In the genomic region with DNA sequence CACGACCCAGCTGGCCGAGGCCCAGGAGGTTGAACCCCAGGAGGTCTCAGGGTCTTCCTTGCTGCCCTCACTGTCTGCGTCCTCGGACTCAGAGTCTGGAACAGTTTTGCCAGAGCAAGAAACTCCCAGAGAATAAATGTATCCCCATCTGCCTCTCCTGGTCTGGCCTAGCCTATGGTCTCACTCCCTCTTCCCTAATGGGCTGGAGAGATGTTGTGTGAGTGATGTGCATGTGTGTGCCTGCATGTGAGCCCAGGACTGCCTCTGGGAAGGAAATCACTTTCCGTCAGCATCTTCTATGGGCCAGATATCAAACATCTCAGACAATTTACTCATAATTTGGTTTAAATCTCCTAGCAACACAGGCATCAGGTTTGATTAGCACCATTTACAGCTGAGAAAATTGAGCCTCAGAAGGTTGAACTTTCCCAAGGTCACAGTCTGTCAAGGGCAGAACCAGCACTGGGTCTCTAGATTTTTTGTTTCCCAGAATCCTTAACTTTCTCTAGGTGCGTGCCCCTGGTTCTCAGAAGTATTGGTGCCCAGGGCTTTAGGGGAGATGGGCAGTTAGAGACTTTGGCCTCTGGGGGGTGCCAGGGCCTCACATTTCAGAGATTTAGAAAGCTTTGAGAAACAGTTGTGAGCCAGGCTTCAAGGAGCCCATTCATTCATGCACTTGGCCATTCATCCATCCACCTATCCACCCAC, we compare ENCODE assay signal across 10 cellular contexts. TPM values are rescaled to one million over a fixed set of nuclear protein-coding genes. Genes with fewer than 3 reads are reported as not detected.
DNase-seq lines count a peak whose midpoint lies in the region; ATAC-seq and TF ChIP-seq lines count a peak whose summit lies in the region.
"Had no signal": no experiment of that assay in that cellular context is flagged by ENCODE, and none has a peak within 500 bp of the region (broad histone marks: within the 10 kb centered on the region; RNA-seq: fewer than 3 reads in every experiment).

No MANE protein-coding gene starts in this region.

- H3K4me2 ChIP-seq in KMS-11 (no peak overlapping the region), smooth muscle cell (no peak overlapping the region)
- H3K4me2 ChIP-seq: BLaER1 had no signal

- H3K79me2 ChIP-seq in KMS-11 (ENCODE audit: insufficient read depth, low read depth) (no peaks in the 10 kb centered on the region), smooth muscle cell (ENCODE audit: low read depth) (no peaks in the 10 kb centered on the region)

- H4K20me1 ChIP-seq in KMS-11 (ENCODE audit: insufficient read depth): no peaks in the 10 kb centered on the region
- no peaks in the 10 kb centered on the region for H4K20me1 ChIP-seq in smooth muscle cell (ENCODE audit: low read depth)
- H4K20me1 ChIP-seq: BLaER1 had no signal

- H3F3A ChIP-seq in smooth muscle cell (ENCODE audit: low read depth): no peaks in the 10 kb centered on the region

- DNase-seq in NCI-H1417 (lab: John Stamatoyannopoulos, UW) (peak in 2 of 3 experiments; percentile 35 to 73), NCI-H1417 treated with DMSO at 0.1 percent for 48 hours (lab: John Stamatoyannopoulos, UW) (no peak), head of caudate nucleus (peak in 36 of 42 donors; percentile 23 to 72 (median 50)), smooth muscle cell (lab: John Stamatoyannopoulos, UW; ENCODE audit: unreplicated experiment) (no peak)

- H3K27ac ChIP-seq in KMS-11: no peak overlapping the region
- no peak overlapping the region for H3K27ac ChIP-seq in VCaP
- H3K27ac ChIP-seq in smooth muscle cell (ENCODE audit: low read depth): no peak overlapping the region
- H3K27ac ChIP-seq: BLaER1 had no signal

- H3K4me3 ChIP-seq in KMS-11 (IDR thresholded peaks at IDR 0.05; ENCODE audit: insufficient read depth, low read depth, low read length) (no peak overlapping the region), smooth muscle cell (no peak overlapping the region)
- H3K4me3 ChIP-seq: BLaER1 had no signal

- ATAC-seq in GM21717 (IDR thresholded peaks at IDR 0.05; ENCODE audit: unreplicated experiment): no peak
- no peak for ATAC-seq in HG03521 (IDR thresholded peaks at IDR 0.05; ENCODE audit: unreplicated experiment)

- WGBS in smooth muscle cell (ENCODE audit: low lambda C conversion rate): 83% methylated on average over 6 of the region's 6 CpGs

- intact Hi-C loops in head of caudate nucleus (cut with DNase I): loop anchor here (5.0 kb wide), 1 partner anchor 161 kb away; the partner anchor contains the start of gene ELN

- H3K4me1 ChIP-seq in KMS-11 (ENCODE audit: low read depth, poor library complexity, severe bottlenecking) (peaks cover 5% of the 10 kb centered on the region), smooth muscle cell (ENCODE audit: low read depth) (no peaks in the 10 kb centered on the region)

- TF ChIP-seq CTCF in KMS-11 (conservative IDR thresholded peaks at IDR 0.05; ENCODE audit: low read depth, low read length): peak; percentile 57; the same call in 1 of the 2 replicates
- TF ChIP-seq CTCF in VCaP (conservative IDR thresholded peaks at IDR 0.05): peak; percentile 69
- peak; percentile 62 for TF ChIP-seq CTCF in smooth muscle cell (IDR thresholded peaks at IDR 0.05; ENCODE audit: borderline replicate concordance, insufficient read depth, poor library complexity, severe bottlenecking)

- H3K9ac ChIP-seq in KMS-11 (no peak overlapping the region), smooth muscle cell (ENCODE audit: low read depth) (no peak overlapping the region)
- H3K9ac ChIP-seq: BLaER1 had no signal

- H2AFZ ChIP-seq in KMS-11 (ENCODE audit: low read depth) (no peak overlapping the region), smooth muscle cell (ENCODE audit: low read depth) (no peak overlapping the region)

- H3K36me3 ChIP-seq in KMS-11 (ENCODE audit: insufficient read depth): no peaks in the 10 kb centered on the region
- no peaks in the 10 kb centered on the region for H3K36me3 ChIP-seq in smooth muscle cell (ENCODE audit: low read depth)
- H3K36me3 ChIP-seq: BLaER1 had no signal

- H3K9me3 ChIP-seq in smooth muscle cell (replicated peaks; ENCODE audit: low read depth): no peaks in the 10 kb centered on the region
- H3K9me3 ChIP-seq: BLaER1 had no signal

- H3K27me3 ChIP-seq in KMS-11 (ENCODE audit: insufficient read depth, low read depth) (peaks cover 9% of the 10 kb centered on the region), smooth muscle cell (ENCODE audit: low read depth) (no peaks in the 10 kb centered on the region)
- H3K27me3 ChIP-seq: BLaER1 had no signal

RNA-seq across cellular contexts. Expression of gene TMEM270, which starts 4.9 kb away (rescaled TPM):
- total RNA-seq in smooth muscle cell: not detected in 2 replicates
- not detected in 2 replicates for polyA plus RNA-seq in smooth muscle cell
- total RNA-seq: skeletal muscle tissue had no signal

RNA-seq across cellular contexts. Expression of gene METTL27, which starts 23.6 kb away (rescaled TPM):
- total RNA-seq in smooth muscle cell: 0.22 and 0.54 TPM in 2 replicates
- 4.1 and 4.5 TPM in 2 replicates for polyA plus RNA-seq in smooth muscle cell

RNA-seq across cellular contexts. Expression of gene CLDN4, which starts 35.1 kb away (rescaled TPM):
- 83.7 and 109 TPM in 2 replicates for total RNA-seq in smooth muscle cell
- 63.5 and 429 TPM in 2 replicates for polyA plus RNA-seq in smooth muscle cell
- total RNA-seq: skeletal muscle tissue had no signal

Comparison
In these comparisons a context has a peak if more than half of its experiments do, and no peak if none do; other contexts are left out.
1. DNase-seq: peak in NCI-H1417 (2 of 3) and head of caudate nucleus (36 of 42); none in NCI-H1417 treated with DMSO at 0.1 percent for 48 hours (single experiment) and smooth muscle cell (single experiment).
2. Peak in every context shown above with its lines, with median percentiles within 50 percentile points of each other: CTCF ChIP-seq.